In genomic region chr18:76751538-76751890, GRCh38 we compare ENCODE assay signal across 37 cellular contexts.
"Had no signal": no experiment of that assay in that cellular context is flagged by ENCODE, and none has a peak within 500 bp of the region (broad histone marks: within the 10 kb centered on the region; RNA-seq: fewer than 3 reads in every experiment).

No MANE protein-coding gene starts in this region.

- H3K4me3 ChIP-seq: ascending aorta, cardiac muscle cell had no signal

- H3K27me3 Mint-ChIP-seq: activated naive CD4-positive, alpha-beta T cell treated with anti-CD3 and anti-CD28 coated beads, Interleukin-2, amount 50 U/mL, for 24 hours; activated naive CD8-positive, alpha-beta T cell; activated naive CD8-positive, alpha-beta T cell treated with anti-CD3 and anti-CD28 coated beads, Interleukin-2, amount 50 U/mL, for 24 hours had no signal

- H3K36me3 ChIP-seq: ascending aorta, cardiac muscle cell had no signal

- DNase-seq: activated CD4-positive, alpha-beta memory T cell treated with anti-CD3 and anti-CD28 coated beads, Interleukin-2, amount 10 ng/mL, durations not matched to agents 7 days and 5 days; activated CD4-positive, alpha-beta T cell treated with anti-CD3 and anti-CD28 coated beads for 1 hour; activated CD4-positive, alpha-beta T cell treated with anti-CD3 and anti-CD28 coated beads for 36 hours; activated CD4-positive, alpha-beta T cell treated with anti-CD3 and anti-CD28 coated beads for 48 hours; activated CD4-positive, alpha-beta T cell treated with anti-CD3 and anti-CD28 coated beads, Interleukin-2, amount 10 ng/mL, durations not matched to agents 7 days and 5 days; activated CD4-positive, alpha-beta T cell treated with anti-CD3 and anti-CD28 coated beads, Interleukin-2, amount 50 U/mL, for 48 hours; activated CD4-positive, CD25-positive, alpha-beta regulatory T cell; activated CD8-positive, alpha-beta memory T cell treated with anti-CD3 and anti-CD28 coated beads for 24 hours; activated CD8-positive, alpha-beta memory T cell treated with anti-CD3 and anti-CD28 coated beads, Interleukin-2, amount 10 ng/mL, durations not matched to agents 7 days and 5 days; activated CD8-positive, alpha-beta memory T cell treated with anti-CD3 and anti-CD28 coated beads, Interleukin-2, amount 50 U/mL, for 48 hours; activated CD8-positive, alpha-beta T cell treated with anti-CD3 and anti-CD28 coated beads, Interleukin-2, amount 10 ng/mL, durations not matched to agents 7 days and 5 days; activated effector memory CD4-positive, alpha-beta T cell treated with Interleukin-2 at 50 U/mL for 16 hours; activated gamma-delta T cell; activated naive CD4-positive, alpha-beta T cell treated with anti-CD3 and anti-CD28 coated beads, Interleukin-2, amount 10 ng/mL, durations not matched to agents 7 days and 5 days; activated naive CD4-positive, alpha-beta T cell treated with Interleukin-2 at 50 U/mL for 16 hours; activated naive CD8-positive, alpha-beta T cell treated with anti-CD3 and anti-CD28 coated beads, Interleukin-2, amount 10 ng/mL, durations not matched to agents 7 days and 5 days; activated naive CD8-positive, alpha-beta T cell treated with anti-CD3 and anti-CD28 coated beads, Interleukin-2, amount 50 U/mL, for 24 hours; activated T-cell treated with anti-CD3 and anti-CD28 coated beads, Interleukin-2, amount 50 U/mL, for 24 hours; activated T-cell treated with anti-CD3 and anti-CD28 coated beads, Interleukin-2, amount 50 U/mL, for 48 hours; amygdala; anterior cingulate cortex; caudate nucleus; cerebellar nuclear complex; T-helper 17 cell; T-helper 9 cell had no signal

- FAIRE-seq: bronchial epithelial cell, TTC549 had no signal

- ATAC-seq: activated CD4-positive, alpha-beta T cell treated with anti-CD3 and anti-CD28 coated beads for 36 hours; activated CD4-positive, CD25-positive, alpha-beta regulatory T cell treated with anti-CD3 and anti-CD28 coated beads, Interleukin-2, amount 50 U/mL, for 24 hours; activated CD8-positive, alpha-beta memory T cell treated with anti-CD3 and anti-CD28 coated beads, Interleukin-2, amount 10 ng/mL, durations not matched to agents 7 days and 5 days; activated CD8-positive, alpha-beta T cell treated with anti-CD3 and anti-CD28 coated beads, Interleukin-2, amount 10 ng/mL, durations not matched to agents 7 days and 5 days; activated naive CD8-positive, alpha-beta T cell treated with anti-CD3 and anti-CD28 coated beads, Interleukin-2, amount 50 U/mL, for 24 hours; T-helper 17 cell had no signal

- H3K4me1 Mint-ChIP-seq: activated CD4-positive, alpha-beta memory T cell treated with anti-CD3 and anti-CD28 coated beads, Interleukin-2, amount 10 ng/mL, durations not matched to agents 7 days and 5 days; activated CD4-positive, alpha-beta T cell treated with anti-CD3 and anti-CD28 coated beads for 36 hours; activated CD4-positive, alpha-beta T cell treated with anti-CD3 and anti-CD28 coated beads, Interleukin-2, amount 10 ng/mL, durations not matched to agents 7 days and 5 days; activated CD8-positive, alpha-beta memory T cell treated with anti-CD3 and anti-CD28 coated beads, Interleukin-2, amount 10 ng/mL, durations not matched to agents 7 days and 5 days; activated naive CD4-positive, alpha-beta T cell treated with anti-CD3 and anti-CD28 coated beads, Interleukin-2, amount 10 ng/mL, durations not matched to agents 7 days and 5 days; activated naive CD4-positive, alpha-beta T cell treated with anti-CD3 and anti-CD28 coated beads, Interleukin-2, amount 50 U/mL, for 24 hours; activated naive CD8-positive, alpha-beta T cell treated with anti-CD3 and anti-CD28 coated beads, Interleukin-2, amount 50 U/mL, for 24 hours; brain; central memory CD8-positive, alpha-beta T cell; T-helper 17 cell had no signal

- H3K4me3 Mint-ChIP-seq: activated CD4-positive, alpha-beta memory T cell treated with anti-CD3 and anti-CD28 coated beads, Interleukin-2, amount 10 ng/mL, durations not matched to agents 7 days and 5 days; activated CD4-positive, alpha-beta T cell treated with anti-CD3 and anti-CD28 coated beads for 36 hours; activated CD4-positive, alpha-beta T cell treated with anti-CD3 and anti-CD28 coated beads, Interleukin-2, amount 10 ng/mL, durations not matched to agents 7 days and 5 days; activated CD8-positive, alpha-beta memory T cell treated with anti-CD3 and anti-CD28 coated beads, Interleukin-2, amount 10 ng/mL, durations not matched to agents 7 days and 5 days; activated CD8-positive, alpha-beta T cell treated with anti-CD3 and anti-CD28 coated beads, Interleukin-2, amount 10 ng/mL, durations not matched to agents 7 days and 5 days; activated naive CD4-positive, alpha-beta T cell treated with anti-CD3 and anti-CD28 coated beads, Interleukin-2, amount 10 ng/mL, durations not matched to agents 7 days and 5 days; activated naive CD4-positive, alpha-beta T cell treated with anti-CD3 and anti-CD28 coated beads, Interleukin-2, amount 50 U/mL, for 24 hours; activated naive CD8-positive, alpha-beta T cell; activated naive CD8-positive, alpha-beta T cell treated with anti-CD3 and anti-CD28 coated beads, Interleukin-2, amount 10 ng/mL, durations not matched to agents 7 days and 5 days; activated naive CD8-positive, alpha-beta T cell treated with anti-CD3 and anti-CD28 coated beads, Interleukin-2, amount 50 U/mL, for 24 hours; activated T-cell treated with anti-CD3 and anti-CD28 coated beads, Interleukin-2, amount 50 U/mL, for 24 hours; brain; central memory CD8-positive, alpha-beta T cell; T-helper 17 cell; T-helper 2 cell treated with Interferon-gamma antibody and Interleukin-4, amounts not matched to agents 5 μg/mL and 100 μg/mL, for 36 hours had no signal

- H3K27me3 ChIP-seq: ascending aorta, cardiac muscle cell had no signal

- H3K27ac ChIP-seq: ascending aorta, cardiac muscle cell, VCaP had no signal

- H3K27ac Mint-ChIP-seq: activated CD4-positive, alpha-beta memory T cell treated with anti-CD3 and anti-CD28 coated beads, Interleukin-2, amount 10 ng/mL, durations not matched to agents 7 days and 5 days; activated CD4-positive, alpha-beta T cell treated with anti-CD3 and anti-CD28 coated beads for 36 hours; activated CD4-positive, alpha-beta T cell treated with anti-CD3 and anti-CD28 coated beads, Interleukin-2, amount 10 ng/mL, durations not matched to agents 7 days and 5 days; activated CD8-positive, alpha-beta memory T cell treated with anti-CD3 and anti-CD28 coated beads, Interleukin-2, amount 10 ng/mL, durations not matched to agents 7 days and 5 days; activated CD8-positive, alpha-beta T cell treated with anti-CD3 and anti-CD28 coated beads, Interleukin-2, amount 10 ng/mL, durations not matched to agents 7 days and 5 days; activated naive CD4-positive, alpha-beta T cell treated with anti-CD3 and anti-CD28 coated beads, Interleukin-2, amount 10 ng/mL, durations not matched to agents 7 days and 5 days; activated naive CD4-positive, alpha-beta T cell treated with anti-CD3 and anti-CD28 coated beads, Interleukin-2, amount 50 U/mL, for 24 hours; activated naive CD8-positive, alpha-beta T cell; activated naive CD8-positive, alpha-beta T cell treated with anti-CD3 and anti-CD28 coated beads, Interleukin-2, amount 10 ng/mL, durations not matched to agents 7 days and 5 days; activated naive CD8-positive, alpha-beta T cell treated with anti-CD3 and anti-CD28 coated beads, Interleukin-2, amount 50 U/mL, for 24 hours; activated T-cell treated with anti-CD3 and anti-CD28 coated beads, Interleukin-2, amount 50 U/mL, for 24 hours; activated T-helper 2 cell treated with anti-CD3 and anti-CD28 coated beads, Interferon-gamma antibody, Interleukin-2, Interleukin-4, amounts not matched to agents 10 μg/mL and 5 μg/mL and 100 μg/mL, durations not matched to agents 14 hours and 24 hours and 36 hours; brain; T-helper 17 cell; T-helper 2 cell treated with Interferon-gamma antibody and Interleukin-4, amounts not matched to agents 5 μg/mL and 100 μg/mL, for 36 hours had no signal

- H3K4me1 ChIP-seq: ascending aorta had no signal
